2 cellular contexts compared by ENCODE assay signal in genomic region chr3:153192327-153192726, GRCh38.
A peak's percentile ranks its signal among the peaks of the same experiment; 100 is the strongest.
TF ChIP-seq lines count a peak whose summit lies in the region.

No MANE protein-coding gene starts in this region.

TF ChIP-seq in HepG2, 621 proteins besides CTCF, POLR2A, EP300 and RAD21 (continued from another document):
- no peak for TF ChIP-seq ZBTB49 (CRISPR knock-in tag; IDR thresholded peaks at IDR 0.05; ENCODE audit: borderline replicate concordance)

TF ChIP-seq in K562, 482 proteins besides CTCF, POLR2A, EP300 and RAD21:
- TF ChIP-seq, protein P1, sequence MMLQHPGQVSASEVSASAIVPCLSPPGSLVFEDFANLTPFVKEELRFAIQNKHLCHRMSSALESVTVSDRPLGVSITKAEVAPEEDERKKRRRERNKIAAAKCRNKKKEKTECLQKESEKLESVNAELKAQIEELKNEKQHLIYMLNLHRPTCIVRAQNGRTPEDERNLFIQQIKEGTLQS (IDR thresholded peaks at IDR 0.05) = 0 out of 2 replicates have a peak, but pooled peaks have one; percentile 16
- TF ChIP-seq, protein P1 (CRISPR knock-in tag; conservative IDR thresholded peaks at IDR 0.05) = no peak
- no peak for TF ChIP-seq PRMT5 (CRISPR knock-in tag; IDR thresholded peaks at IDR 0.05)
